Comparison of ENCODE assay signal across 19 cellular contexts in the genomic region with DNA sequence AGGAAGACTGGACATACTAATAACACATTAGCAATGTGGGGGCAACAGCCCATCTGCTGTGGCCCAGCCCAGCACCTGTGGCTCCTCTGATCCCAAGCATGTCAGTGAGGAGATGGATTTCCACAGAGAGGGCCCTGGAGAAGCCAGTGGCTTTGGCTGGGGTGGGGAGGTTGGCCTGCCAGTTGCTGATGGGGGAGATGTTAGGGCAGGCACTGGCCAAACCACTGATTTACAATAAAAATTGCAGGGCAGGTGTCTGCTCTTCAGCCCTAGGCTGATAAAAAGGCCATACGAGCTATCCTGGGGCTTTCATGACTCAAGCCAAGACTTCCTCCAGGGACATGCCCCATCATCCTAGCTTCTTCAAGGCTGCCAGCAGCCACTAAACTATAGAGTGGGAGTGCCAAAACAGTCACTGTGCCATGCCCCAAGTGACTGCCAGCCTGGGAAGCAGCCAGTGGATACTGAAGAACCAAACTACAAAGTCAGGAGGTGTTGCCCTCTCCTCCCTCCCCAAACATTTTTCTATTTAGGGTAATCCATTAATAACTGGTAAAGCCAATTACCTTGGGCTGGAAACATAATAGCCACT. TPM values are rescaled to one million over a fixed set of nuclear protein-coding genes. Genes with fewer than 3 reads are reported as not detected.
A peak's percentile ranks its signal among the peaks of the same experiment; 100 is the strongest.
DNase-seq lines count a peak whose midpoint lies in the region; ATAC-seq and TF ChIP-seq lines count a peak whose summit lies in the region.
"Had no signal": no experiment of that assay in that cellular context is flagged by ENCODE, and none has a peak within 500 bp of the region (broad histone marks: within the 10 kb centered on the region; RNA-seq: fewer than 3 reads in every experiment).

No MANE protein-coding gene starts in this region.

- CTCF ChIA-PET in activated naive CD4-positive, alpha-beta T cell treated with anti-CD3 and anti-CD28 coated beads for 36 hours (lab: Charles Lee), result no interaction called here

- peaks cover 17% of the 10 kb centered on the region for H3K36me3 Mint-ChIP-seq in activated naive CD4-positive, alpha-beta T cell treated with anti-CD3 and anti-CD28 coated beads, Interleukin-2, amount 50 U/mL, for 24 hours
- H3K36me3 Mint-ChIP-seq in activated naive CD4-positive, alpha-beta T cell treated with anti-CD3 and anti-CD28 coated beads for 36 hours (ENCODE audit: low read depth), result peaks cover 14% of the 10 kb centered on the region

- no peaks in the 10 kb centered on the region for H3K27me3 Mint-ChIP-seq in activated naive CD4-positive, alpha-beta T cell treated with anti-CD3 and anti-CD28 coated beads, Interleukin-2, amount 50 U/mL, for 24 hours
- H3K27me3 Mint-ChIP-seq in activated naive CD4-positive, alpha-beta T cell treated with anti-CD3 and anti-CD28 coated beads for 36 hours (ENCODE audit: low read depth), result no peaks in the 10 kb centered on the region
- H3K27me3 Mint-ChIP-seq: effector memory CD8-positive, alpha-beta T cell had no signal

- H3K9me3 ChIP-seq in cardiac muscle cell (ENCODE audit: low read depth), result no peaks in the 10 kb centered on the region
- H3K9me3 ChIP-seq: tibial nerve had no signal

- H3K4me3 ChIP-seq in cardiac muscle cell, result no peak overlapping the region
- H3K4me3 ChIP-seq: tibial nerve had no signal

- no peak for DNase-seq in activated naive CD4-positive, alpha-beta T cell treated with anti-CD3 and anti-CD28 coated beads for 36 hours
- DNase-seq in NCI-H82 (lab: John Stamatoyannopoulos, UW), result peak; percentile 87
- no peak for DNase-seq in cardiac muscle cell (ENCODE audit: low read depth in 1 of 2, low spot score in 1 of 2)
- peak; percentile 14 for DNase-seq in stromal cell of bone marrow (ENCODE audit: low read depth)
- no peak for DNase-seq in GM10266 (ENCODE audit: extremely low spot score)
- DNase-seq: caudate nucleus; CD8-positive, alpha-beta T cell; DMS53; effector memory CD8-positive, alpha-beta T cell; hypothalamus; NCI-H1694; NCI-H510A treated with DMSO at 0.1 percent for 48 hours; PC-3; stimulated activated CD4-positive, alpha-beta T cell treated with anti-CD3 and anti-CD28 coated beads, Interleukin-12 subunit alpha, Interleukin-12 subunit beta, amount 100 ng/mL, for 4 hours; T-helper 2 cell had no signal

- peaks cover 10% of the 10 kb centered on the region for H3K4me1 Mint-ChIP-seq in activated naive CD4-positive, alpha-beta T cell treated with anti-CD3 and anti-CD28 coated beads, Interleukin-2, amount 50 U/mL, for 24 hours
- no peaks in the 10 kb centered on the region for H3K4me1 Mint-ChIP-seq in activated naive CD4-positive, alpha-beta T cell treated with anti-CD3 and anti-CD28 coated beads for 36 hours (ENCODE audit: low read depth)

- intact Hi-C loops in activated naive CD4-positive, alpha-beta T cell treated with anti-CD3 and anti-CD28 coated beads for 36 hours (cut with micrococcal nuclease), result no loop called here

- H3K4me3 Mint-ChIP-seq in activated naive CD4-positive, alpha-beta T cell treated with anti-CD3 and anti-CD28 coated beads, Interleukin-2, amount 50 U/mL, for 24 hours, result no peak overlapping the region
- no peak overlapping the region for H3K4me3 Mint-ChIP-seq in activated naive CD4-positive, alpha-beta T cell treated with anti-CD3 and anti-CD28 coated beads for 36 hours
- H3K4me3 Mint-ChIP-seq: CD8-positive, alpha-beta T cell; effector memory CD8-positive, alpha-beta T cell had no signal

- H3K4me1 ChIP-seq in cardiac muscle cell (ENCODE audit: low read depth), result no peaks in the 10 kb centered on the region
- H3K4me1 ChIP-seq: tibial nerve had no signal

- no peak for ATAC-seq in HG03460 (IDR thresholded peaks at IDR 0.05; ENCODE audit: unreplicated experiment)
- no peak for ATAC-seq in HG02678 (IDR thresholded peaks at IDR 0.05; ENCODE audit: unreplicated experiment)
- ATAC-seq: CD8-positive, alpha-beta T cell; effector memory CD8-positive, alpha-beta T cell; PC-3 had no signal

- H3K27ac Mint-ChIP-seq in activated naive CD4-positive, alpha-beta T cell treated with anti-CD3 and anti-CD28 coated beads, Interleukin-2, amount 50 U/mL, for 24 hours, result peak overlapping the region; percentile 53
- no peak overlapping the region for H3K27ac Mint-ChIP-seq in activated naive CD4-positive, alpha-beta T cell treated with anti-CD3 and anti-CD28 coated beads for 36 hours
- H3K27ac Mint-ChIP-seq: CD8-positive, alpha-beta T cell had no signal

- peak overlapping the region; percentile 4 for H3K27ac ChIP-seq in cardiac muscle cell
- H3K27ac ChIP-seq: tibial nerve had no signal

- H3K36me3 ChIP-seq in cardiac muscle cell, result peaks cover 13% of the 10 kb centered on the region

- H3K27me3 ChIP-seq in cardiac muscle cell, result no peaks in the 10 kb centered on the region
- H3K27me3 ChIP-seq: tibial nerve had no signal

- no peaks in the 10 kb centered on the region for H3K9me3 Mint-ChIP-seq in activated naive CD4-positive, alpha-beta T cell treated with anti-CD3 and anti-CD28 coated beads, Interleukin-2, amount 50 U/mL, for 24 hours
- H3K9me3 Mint-ChIP-seq in activated naive CD4-positive, alpha-beta T cell treated with anti-CD3 and anti-CD28 coated beads for 36 hours, result no peaks in the 10 kb centered on the region
- H3K9me3 Mint-ChIP-seq: CD8-positive, alpha-beta T cell; effector memory CD8-positive, alpha-beta T cell had no signal

- no peak for TF ChIP-seq CTCF in cardiac muscle cell (IDR thresholded peaks at IDR 0.05; ENCODE audit: low read depth, low read length)
- no peak for TF ChIP-seq CTCF in GM10266 (IDR thresholded peaks at IDR 0.05; ENCODE audit: control insufficient read depth, insufficient read depth, low read depth, missing control alignments)

RNA-seq across cellular contexts. Expression of a gene that starts 37.8 kb away (rescaled TPM):
- total RNA-seq in activated naive CD4-positive, alpha-beta T cell treated with anti-CD3 and anti-CD28 coated beads for 36 hours, result 10 to 100 TPM; 13.8 to 14.1 TPM
- 120 and 257 TPM in 2 replicates for total RNA-seq in cardiac muscle cell
- 146 and 161 TPM in 2 replicates for polyA plus RNA-seq in cardiac muscle cell

RNA-seq across cellular contexts. Expression of a gene that starts 37.9 kb away (rescaled TPM):
- 10 to 100 TPM; 28.1 to 29.0 TPM for total RNA-seq in activated naive CD4-positive, alpha-beta T cell treated with anti-CD3 and anti-CD28 coated beads for 36 hours
- total RNA-seq in cardiac muscle cell, result 27.6 and 28.0 TPM in 2 replicates
- 41.7 and 43.0 TPM in 2 replicates for polyA plus RNA-seq in cardiac muscle cell

Comparison
In these comparisons a context has a peak if more than half of its experiments do, and no peak if none do; other contexts are left out.
1. DNase-seq: peak in NCI-H82 (single experiment) and stromal cell of bone marrow (single experiment); none in activated naive CD4-positive, alpha-beta T cell treated with anti-CD3 and anti-CD28 coated beads for 36 hours (single experiment), cardiac muscle cell (0 of 2) and GM10266 (single experiment).